Comparison of ENCODE assay signal across 22 cellular contexts in genomic region chr10:110337906-110338305, GRCh38. TPM values are rescaled to one million over a fixed set of nuclear protein-coding genes. Genes with fewer than 3 reads are reported as not detected.
A peak's percentile ranks its signal among the peaks of the same experiment; 100 is the strongest.
DNase-seq lines count a peak whose midpoint lies in the region; ATAC-seq, FAIRE-seq and TF ChIP-seq lines count a peak whose summit lies in the region.
"Had no signal": no experiment of that assay in that cellular context is flagged by ENCODE, and none has a peak within 500 bp of the region (broad histone marks: within the 10 kb centered on the region; RNA-seq: fewer than 3 reads in every experiment).

No MANE protein-coding gene starts in this region.

- H2AK9ac ChIP-seq in IMR-90 (replicated peaks; ENCODE audit: low read depth, low read length, poor library complexity) = no peak overlapping the region

- no peak overlapping the region for H2BK120ac ChIP-seq in IMR-90 (ENCODE audit: low read depth, low read length)

- H2BK5ac ChIP-seq in IMR-90 (ENCODE audit: low read depth, low read length, poor library complexity, severe bottlenecking) = no peak overlapping the region

- no peak overlapping the region for H4K5ac ChIP-seq in IMR-90 (ENCODE audit: low read depth, low read length)

- peaks cover 5% of the 10 kb centered on the region for H3K27me3 Mint-ChIP-seq in astrocyte (ENCODE audit: low read depth, unreplicated experiment)

- no peak for ATAC-seq in IMR-90 (ENCODE audit: low read depth)
- ATAC-seq in GM19452 (IDR thresholded peaks at IDR 0.05; ENCODE audit: unreplicated experiment) = no peak
- no peak for ATAC-seq in HepG2
- ATAC-seq in HG02623 (IDR thresholded peaks at IDR 0.05; ENCODE audit: unreplicated experiment) = no peak
- ATAC-seq: sciatic nerve had no signal

- 0 out of 2 replicates have a peak overlapping the region, but pooled peaks have one; percentile 20 for H3K14ac ChIP-seq in IMR-90 (replicated peaks; ENCODE audit: low read depth, low read length)

- TF ChIP-seq EP300 in HepG2 (IDR thresholded peaks at IDR 0.05; ENCODE audit: low read depth in 2 of 2, low read length in 2 of 2) (no peak), HepG2 (CRISPR knock-in tag; IDR thresholded peaks at IDR 0.05; ENCODE audit: borderline replicate concordance) (no peak)

- dilution Hi-C loops in IMR-90 (cut with HindIII; ENCODE audit: low sequenced_read_pairs, unreplicated experiment) = no loop called here

- peaks cover 11% of the 10 kb centered on the region for H3K4me1 Mint-ChIP-seq in astrocyte (ENCODE audit: low read depth, unreplicated experiment)

- H3K79me2 ChIP-seq in astrocyte (ENCODE audit: insufficient read depth, low read length) (no peaks in the 10 kb centered on the region), HepG2 (ENCODE audit: insufficient read depth, low read length) (no peaks in the 10 kb centered on the region)

- no peak overlapping the region for H3K4me3 Mint-ChIP-seq in astrocyte (ENCODE audit: unreplicated experiment)
- H3K4me3 Mint-ChIP-seq: B cell, H9 had no signal

- FAIRE-seq in astrocyte (lab: Jason Lieb, UNC) (no peak), HepG2 (lab: Jason Lieb, UNC) (no peak)

- H3K27ac ChIP-seq in IMR-90 (ENCODE audit: insufficient read depth, low read length) = no peak overlapping the region
- H3K27ac ChIP-seq in astrocyte (ENCODE audit: low read depth, low read length) = no peak overlapping the region
- H3K27ac ChIP-seq in HepG2 (ENCODE audit: extremely low read length, insufficient read depth, low read length) = no peak overlapping the region
- H3K27ac ChIP-seq: brain microvascular endothelial cell, colonic mucosa had no signal

- no peaks in the 10 kb centered on the region for H3K9me3 Mint-ChIP-seq in astrocyte (ENCODE audit: unreplicated experiment)

- no peaks in the 10 kb centered on the region for H3K27me3 ChIP-seq in IMR-90 (ENCODE audit: control insufficient read depth, insufficient read depth, low read length)
- H3K27me3 ChIP-seq in astrocyte (ENCODE audit: insufficient read depth, low read length) = no peaks in the 10 kb centered on the region
- peaks cover 0 to 23% of the 10 kb centered on the region in 2 experiments; a peak in 4 of 5 replicates for H3K27me3 ChIP-seq in HepG2 (ENCODE audit: control insufficient read depth in 1 of 2, insufficient read depth in 2 of 2, low read length in 2 of 2)
- H3K27me3 ChIP-seq: brain microvascular endothelial cell, colonic mucosa had no signal

- H3K56ac ChIP-seq in IMR-90 (ENCODE audit: extremely low read depth, insufficient read depth, low read length) = no peak overlapping the region

- in situ Hi-C loops in IMR-90 (cut with MboI; ENCODE audit: low sequenced_read_pairs) = no loop called here
- in situ Hi-C loops in HepG2 (cut with HindIII; ENCODE audit: extremely low pct_ligation_motif_present, low pct_unique_long_range_greater_than_20kb) = no loop called here

- H3K4me2 ChIP-seq in IMR-90 (ENCODE audit: low read depth, low read length) = no peak overlapping the region
- H3K4me2 ChIP-seq in astrocyte (ENCODE audit: low read length) = no peak overlapping the region
- no peak overlapping the region for H3K4me2 ChIP-seq in HepG2 (ENCODE audit: low read depth, low read length)

- H2AFZ ChIP-seq in IMR-90 (replicated peaks; ENCODE audit: low read length, poor library complexity) (no peak overlapping the region), astrocyte (ENCODE audit: low read depth, low read length) (no peak overlapping the region), HepG2 (ENCODE audit: low read length) (no peak overlapping the region)

- no peak overlapping the region for H2AK5ac ChIP-seq in IMR-90 (ENCODE audit: low read depth, low read length)

- H4K20me1 ChIP-seq in IMR-90 (ENCODE audit: insufficient read depth, low read length) = no peaks in the 10 kb centered on the region
- H4K20me1 ChIP-seq in astrocyte (ENCODE audit: insufficient read depth, low read length) = no peaks in the 10 kb centered on the region
- no peaks in the 10 kb centered on the region for H4K20me1 ChIP-seq in HepG2 (ENCODE audit: insufficient read depth, low read length)

- H3K4me1 ChIP-seq in IMR-90 (ENCODE audit: control insufficient read depth, insufficient read depth, low read length) (peaks cover 9% of the 10 kb centered on the region), astrocyte (ENCODE audit: insufficient read depth, low read length) (peaks cover 12% of the 10 kb centered on the region), HepG2 (ENCODE audit: insufficient read depth, low read length) (no peaks in the 10 kb centered on the region)
- H3K4me1 ChIP-seq: colonic mucosa had no signal

- no peak for TF ChIP-seq RAD21 in IMR-90 (IDR thresholded peaks at IDR 0.05; ENCODE audit: low read length)
- no peak for TF ChIP-seq RAD21 in HepG2 (CRISPR knock-in tag; IDR thresholded peaks at IDR 0.05)

- H2BK20ac ChIP-seq in IMR-90 (ENCODE audit: low read depth, low read length) = no peak overlapping the region

- H3K9me3 ChIP-seq in IMR-90 (ENCODE audit: control insufficient read depth, insufficient read depth, low read length) (no peaks in the 10 kb centered on the region), astrocyte (ENCODE audit: insufficient read depth, low read depth, low read length) (no peaks in the 10 kb centered on the region), HepG2 (ENCODE audit: low read length) (no peaks in the 10 kb centered on the region)
- H3K9me3 ChIP-seq: colonic mucosa had no signal

- H2BK15ac ChIP-seq in IMR-90 (ENCODE audit: low read depth, low read length) = no peak overlapping the region

- DNase-seq in EL = peak; percentile 67
- peak; percentile 57 for DNase-seq in IMR-90
- peak; percentile 54 for DNase-seq in astrocyte (ENCODE audit: low read depth)
- DNase-seq in foreskin fibroblast = peak; percentile 70 to 82
- no peak for DNase-seq in glomerular visceral epithelial cell (ENCODE audit: extremely low spot score)
- no peak for DNase-seq in HepG2 (ENCODE audit: low spot score)
- DNase-seq: activated CD8-positive, alpha-beta memory T cell treated with anti-CD3 and anti-CD28 coated beads, Interleukin-2, amount 50 U/mL, for 4 hours; brain microvascular endothelial cell; colonic mucosa; foreskin melanocyte; H9; hypothalamus; NCI-H1048; NCI-H2081; NCI-H510A treated with DMSO at 0.1 percent for 48 hours; posterior cingulate gyrus; stimulated activated CD4-positive, alpha-beta T cell treated with anti-CD3 and anti-CD28 coated beads, Interleukin-15, amount 100 ng/mL, for 24 hours; trophoblast cell had no signal

- TF ChIP-seq CTCF in IMR-90 (conservative IDR thresholded peaks at IDR 0.05; ENCODE audit: low read depth, low read length) (no peak), astrocyte (IDR thresholded peaks at IDR 0.05; ENCODE audit: insufficient read depth, low read depth, low read length) (no peak), foreskin fibroblast (IDR thresholded peaks at IDR 0.05; ENCODE audit: low read depth, low read length) (no peak), HepG2 (CRISPR knock-in tag; IDR thresholded peaks at IDR 0.05) (no peak)

- no peak overlapping the region for H4K8ac ChIP-seq in IMR-90 (ENCODE audit: low read depth in 2 of 2, low read length in 2 of 2)

- no peaks in the 10 kb centered on the region for H3K36me3 ChIP-seq in IMR-90 (ENCODE audit: control insufficient read depth, insufficient read depth, low read length)
- H3K36me3 ChIP-seq in astrocyte (ENCODE audit: insufficient read depth, low read length) = no peaks in the 10 kb centered on the region
- no peaks in the 10 kb centered on the region for H3K36me3 ChIP-seq in HepG2 (replicated peaks in 1 of 2; ENCODE audit: control insufficient read depth in 1 of 2, insufficient read depth in 2 of 2, low read length in 2 of 2)
- H3K36me3 ChIP-seq: brain microvascular endothelial cell, colonic mucosa had no signal

- H3K79me1 ChIP-seq in IMR-90 (ENCODE audit: low read depth in 1 of 2, low read length in 2 of 2) = no peaks in the 10 kb centered on the region

- H4K91ac ChIP-seq in IMR-90 (ENCODE audit: insufficient read depth, low read depth, low read length) = no peak overlapping the region

- H3K36me3 Mint-ChIP-seq in astrocyte (ENCODE audit: low read depth, unreplicated experiment) = no peaks in the 10 kb centered on the region

- CTCF ChIA-PET in IMR-90 (lab: Yijun Ruan, JAX) = no interaction called here
- CTCF ChIA-PET in HepG2 (lab: Yijun Ruan, JAX; ENCODE audit: low intra/inter-chr PET ratio, low total read pairs) = no interaction called here

- H3K9ac ChIP-seq in IMR-90 (ENCODE audit: low read depth, low read length) (no peak overlapping the region), astrocyte (ENCODE audit: low read length) (no peak overlapping the region), HepG2 (ENCODE audit: insufficient read depth, low read depth, low read length) (no peak overlapping the region)

- no peak overlapping the region for H3K27ac Mint-ChIP-seq in astrocyte (ENCODE audit: unreplicated experiment)
- H3K27ac Mint-ChIP-seq: B cell, H9 had no signal

- WGBS in IMR-90 (ENCODE audit: extremely low coverage in 2 of 2, insufficient read length in 1 of 2), 2 experiments = no CpG with 5 or more reads among the region's 3 CpGs
- WGBS in HepG2 (ENCODE audit: low lambda C conversion rate) = 13% methylated on average over 3 of the region's 3 CpGs

- H3K18ac ChIP-seq in IMR-90 (ENCODE audit: low read depth, low read length) = no peak overlapping the region

- no peak for TF ChIP-seq POLR2A in IMR-90 (IDR thresholded peaks at IDR 0.05; ENCODE audit: low read depth, low read length)
- TF ChIP-seq POLR2A in HepG2 (IDR thresholded peaks at IDR 0.05; ENCODE audit: insufficient read depth in 1 of 2, low read depth in 2 of 2, low read length in 2 of 2) = no peak

- BruUV-seq in IMR-90 (replicated peaks; lab: Mats Ljungman, UMichigan) (no TSS peak), HepG2 (replicated peaks; lab: Mats Ljungman, UMichigan) (no TSS peak)

- POLR2A ChIA-PET in IMR-90 (lab: Charles Lee; ENCODE audit: unreplicated experiment) = no interaction called here
- POLR2A ChIA-PET in HepG2 (lab: Yijun Ruan, JAX) = no interaction called here

- H3K23ac ChIP-seq in IMR-90 (ENCODE audit: low read depth, low read length) = no peak overlapping the region

- intact Hi-C loops in IMR-90 (cut with micrococcal nuclease) = no loop called here
- intact Hi-C loops in HepG2 (cut with micrococcal nuclease; ENCODE audit: unreplicated experiment) = no loop called here

- H3K4ac ChIP-seq in IMR-90 (ENCODE audit: low read depth, low read length) = no peak overlapping the region

- H3K4me3 ChIP-seq in IMR-90 (ENCODE audit: insufficient read depth, low read depth, low read length) = no peak overlapping the region
- no peak overlapping the region for H3K4me3 ChIP-seq in astrocyte (ENCODE audit: insufficient read depth, low read depth, low read length)
- no peak overlapping the region for H3K4me3 ChIP-seq in foreskin fibroblast (ENCODE audit: low read depth in 1 of 2, low read length in 2 of 2)
- no peak overlapping the region for H3K4me3 ChIP-seq in HepG2 (replicated peaks in 1 of 3; ENCODE audit: insufficient read depth in 1 of 3, low read depth in 2 of 3, low read length in 3 of 3)
- H3K4me3 ChIP-seq: colonic mucosa had no signal

- H3K9me1 ChIP-seq in IMR-90 (ENCODE audit: insufficient read depth, low read length) = peaks cover 13% of the 10 kb centered on the region

RNA-seq across cellular contexts. Expression of gene SMNDC1, which starts 33.2 kb away (rescaled TPM):
- total RNA-seq in IMR-90 (2012; rRNA removed) (3.9 and 8.6 TPM in 2 replicates), astrocyte (40.8 and 46.7 TPM in 2 replicates), HepG2 (2016; rRNA removed; fragmentation: Illumina TruSeq; extraction: Trizol) (8.9 and 15.3 TPM in 2 replicates)
- polyA plus RNA-seq in IMR-90 (2012; rRNA removed) (12.2 and 15.1 TPM in 2 replicates), HepG2 (2011; rRNA removed) (6.9 and 7.8 TPM in 2 replicates)
- polyA plus RNA-seq in IMR-90 (2012; cell fraction: cytosol; rRNA removed) = 3.6 and 4.1 TPM in 2 replicates
- polyA plus RNA-seq in IMR-90 (2012; cell fraction: nucleus; rRNA removed; ENCODE audit: low replicate concordance) = 3.3 and 15.7 TPM in 2 replicates
- total RNA-seq in HepG2 (2016; cell fraction: cytosol; rRNA removed; fragmentation: Illumina TruSeq; extraction: Trizol; ENCODE audit: low read depth) = 1.5 and 2.5 TPM in 2 replicates
- 9.3 and 15.3 TPM in 2 replicates for total RNA-seq in HepG2 (2016; cell fraction: insoluble cytoplasmic fraction; rRNA removed; fragmentation: Illumina TruSeq; extraction: Trizol)
- total RNA-seq in HepG2 (2016; cell fraction: membrane; rRNA removed; fragmentation: Illumina TruSeq; extraction: Trizol) = 4.9 and 5.5 TPM in 2 replicates
- 20.1 and 21.4 TPM in 2 replicates for total RNA-seq in HepG2 (2016; cell fraction: nucleus; rRNA removed; fragmentation: Illumina TruSeq; extraction: Trizol)
- polyA plus RNA-seq in HepG2 (2011; cell fraction: cytosol; rRNA removed) = 3.7 and 6.5 TPM in 2 replicates
- 5.7 and 5.8 TPM in 2 replicates for polyA plus RNA-seq in HepG2 (2011; cell fraction: nucleus; rRNA removed)
- 17.7 and 22.3 TPM in 2 replicates for polyA plus RNA-seq in HepG2 (2012)
- 2.4 and 2.6 TPM in 2 replicates for polyA plus RNA-seq in HepG2 (2016; cell fraction: cytosol; fragmentation: Illumina TruSeq; extraction: Trizol; ENCODE audit: low read depth)
- polyA plus RNA-seq in HepG2 (2016; cell fraction: insoluble cytoplasmic fraction; fragmentation: Illumina TruSeq; extraction: Trizol; ENCODE audit: low read depth) = 31.2 and 41.1 TPM in 2 replicates
- polyA plus RNA-seq in HepG2 (2016; cell fraction: membrane; fragmentation: Illumina TruSeq; extraction: Trizol; ENCODE audit: low read depth) = 5.8 and 6.7 TPM in 2 replicates
- 37.3 and 41.9 TPM in 2 replicates for polyA plus RNA-seq in HepG2 (2016; cell fraction: nucleus; fragmentation: Illumina TruSeq; extraction: Trizol; ENCODE audit: insufficient read depth, low read depth)
- polyA minus RNA-seq in HepG2 (2011; rRNA and poly(A)+ RNA removed; ENCODE audit: low replicate concordance) = 1.5 and 2.2 TPM in 2 replicates
- polyA minus RNA-seq in HepG2 (2011; cell fraction: cytosol; rRNA and poly(A)+ RNA removed) = 8.6 and 10.4 TPM in 2 replicates
- 30.1 and 30.3 TPM in 2 replicates for polyA minus RNA-seq in HepG2 (2011; cell fraction: nucleus; rRNA and poly(A)+ RNA removed)

Comparison
In these comparisons a context has a peak if more than half of its experiments do, and no peak if none do; other contexts are left out.
1. DNase-seq: peak in EL (single experiment), IMR-90 (single experiment), astrocyte (single experiment) and foreskin fibroblast (2 of 2); none in glomerular visceral epithelial cell (single experiment) and HepG2 (single experiment).